In the genomic region with DNA sequence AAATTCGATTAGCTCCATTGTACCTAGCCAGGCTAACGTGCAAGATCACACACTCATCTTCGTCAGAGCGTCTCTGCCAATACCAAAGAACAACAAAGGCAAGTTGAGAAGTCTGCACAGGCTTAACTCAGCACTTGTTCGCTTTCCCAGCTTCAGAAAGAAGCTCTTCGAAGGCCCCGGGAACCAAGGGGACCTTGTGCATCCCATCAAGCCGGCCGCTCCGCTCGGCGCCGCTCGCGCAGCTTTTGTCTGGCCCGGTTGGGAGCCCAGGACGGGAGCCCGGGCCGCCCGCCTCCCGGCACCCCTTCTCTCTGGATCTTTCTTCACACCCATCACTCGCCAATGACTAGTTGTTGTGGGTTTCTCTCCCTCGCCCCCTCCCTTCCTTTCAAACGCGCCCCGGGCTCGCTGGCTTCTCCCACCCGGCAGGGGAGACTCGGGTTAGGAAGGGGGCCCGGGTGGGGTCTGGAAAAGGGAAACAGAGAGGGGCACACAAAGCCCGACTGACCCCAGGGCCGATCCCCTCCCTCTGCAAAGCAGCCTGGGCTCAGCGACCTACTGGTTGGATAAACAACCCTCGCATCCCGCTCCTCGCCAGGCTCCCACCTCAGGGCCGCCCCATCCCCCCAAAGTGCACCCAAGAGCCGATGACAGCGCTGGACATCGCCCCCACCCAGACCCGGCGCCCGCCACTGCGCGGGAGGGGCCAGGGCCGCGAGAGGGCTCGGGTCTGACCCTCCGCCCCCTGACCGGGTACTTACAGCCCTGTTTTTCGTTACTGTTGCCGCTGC, we compare ENCODE assay signal across 8 cellular contexts. TPM values are rescaled to one million over a fixed set of nuclear protein-coding genes. Genes with fewer than 3 reads are reported as not detected.
DNase-seq lines count a peak whose midpoint lies in the region; ATAC-seq and TF ChIP-seq lines count a peak whose summit lies in the region.

No MANE protein-coding gene starts in this region.

- H4K20me1 ChIP-seq in HCT116 (ENCODE audit: insufficient read depth), result no peaks in the 10 kb centered on the region

- TF ChIP-seq CTCF in GM12865 (IDR thresholded peaks at IDR 0.05; ENCODE audit: insufficient read depth, low read depth, low read length, missing control alignments), result no peak
- TF ChIP-seq CTCF in HCT116 (IDR thresholded peaks at IDR 0.05 in 2 of 3, conservative IDR thresholded peaks at IDR 0.05 in 1 of 3; ENCODE audit: borderline replicate concordance in 1 of 3, insufficient read depth in 1 of 3, low read depth in 2 of 3, low read length in 2 of 3), result no peak

- DNase-seq in GM12865 (ENCODE audit: low read depth), result peak; percentile 68
- no peak for DNase-seq in HCT116 (ENCODE audit: low read depth, low spot score)
- peak; percentile 70 for DNase-seq in NAMALWA (ENCODE audit: low spot score)
- peak; percentile 26 for DNase-seq in activated CD4-positive, alpha-beta T cell treated with anti-CD3 and anti-CD28 coated beads for 1 hour
- DNase-seq in cerebellum (ENCODE audit: low spot score), result peak; percentile 48
- DNase-seq in left colon, result peak; percentile 34 to 75
- DNase-seq in stimulated activated CD4-positive, alpha-beta T cell treated with anti-CD3 and anti-CD28 coated beads, Interleukin-1b, Interleukin-23, amount 100 ng/mL, for 48 hours, result peak; percentile 43

- RAD21 ChIA-PET in HCT116 (lab: Charles Lee; ENCODE audit: low non-redundant PET in 1 of 2, low total read pairs in 2 of 2, uncharacterized antibody in 2 of 2, unreplicated experiment in 2 of 2), result interaction anchor here in 1 of 2 experiments (1.0 kb wide), 1 partner anchor 108 kb away, joined by 3 read pairs; no protein-coding TSS in a partner anchor

- no peaks in the 10 kb centered on the region for H3K9me3 ChIP-seq in HCT116 (ENCODE audit: control insufficient read depth in 1 of 2, insufficient read depth in 1 of 2, low read depth in 1 of 2, low read length in 2 of 2)

- no peak for TF ChIP-seq RAD21 in HCT116 (IDR thresholded peaks at IDR 0.05; ENCODE audit: low read depth)

- no peaks in the 10 kb centered on the region for H3K27me3 ChIP-seq in HCT116 (ENCODE audit: insufficient read depth, low read length)

- CTCF ChIA-PET in HCT116 (lab: Charles Lee), result no interaction called here

- peak overlapping the region; percentile 86 for H3K4me2 ChIP-seq in HCT116 (ENCODE audit: low read length)

- H3K36me3 ChIP-seq in HCT116 (ENCODE audit: control insufficient read depth in 1 of 2, insufficient read depth in 2 of 2, low read length in 2 of 2), result no peaks in the 10 kb centered on the region

- peak overlapping the region; percentile 87 for H3K27ac ChIP-seq in HCT116 (ENCODE audit: low read depth, low read length)

- POLR2A ChIA-PET in HCT116 (lab: Charles Lee), result interaction anchor here (1.1 to 3.3 kb wide), 3 partner anchors 7 to 118 kb away, joined by 3 to 22 read pairs (median 7); a partner anchor contains a TSS

- no peak overlapping the region for H2AFZ ChIP-seq in HCT116 (ENCODE audit: low read depth, low read length, poor library complexity, severe bottlenecking)

- H3K9ac ChIP-seq in HCT116 (ENCODE audit: low read length), result peak overlapping the region; percentile 69

- H3K4me3 ChIP-seq in GM12865 (ENCODE audit: low read depth, low read length), result peak overlapping the region; percentile 96
- H3K4me3 ChIP-seq in HCT116 (replicated peaks in 1 of 2; ENCODE audit: low read depth in 1 of 2, low read length in 2 of 2), result peak overlapping the region; percentile 78 to 86

- BruUV-seq in HCT116 (replicated peaks; lab: Mats Ljungman, UMichigan), result TSS peak; percentile 77

- intact Hi-C loops in HCT116 (cut with micrococcal nuclease), result loop anchor here (1.0 kb wide), 1 partner anchor 119 kb away; a partner anchor contains a TSS
- intact Hi-C loops in left colon (cut with DNase I, micrococcal nuclease), result loop anchor here in 1 of 2 donors (10.0 kb wide), 1 partner anchor 114 kb away; a partner anchor contains a TSS

- ATAC-seq in HCT116 (peak; percentile 66), left colon (peak; percentile 46), HG03469 (IDR thresholded peaks at IDR 0.05; ENCODE audit: unreplicated experiment) (no peak)

- peaks cover 71% of the 10 kb centered on the region for H3K79me2 ChIP-seq in HCT116 (ENCODE audit: insufficient read depth, low read length)

- TF ChIP-seq POLR2A in HCT116 (IDR thresholded peaks at IDR 0.05; ENCODE audit: borderline replicate concordance, extremely low read depth, insufficient read depth, insufficient read length), result no peak

- no peaks in the 10 kb centered on the region for H3K9me2 ChIP-seq in HCT116 (ENCODE audit: insufficient read depth)

- H3K4me1 ChIP-seq in HCT116 (ENCODE audit: control insufficient read depth in 1 of 2, insufficient read depth in 2 of 2, low read length in 2 of 2), result peaks cover 6 to 19% of the 10 kb centered on the region in 2 experiments; a peak in 3 of 4 replicates

TF ChIP-seq in HCT116, 20 proteins besides CTCF, POLR2A, EP300 and RAD21:
- TF ChIP-seq EZH2 (IDR thresholded peaks at IDR 0.05) (no peak), FOSL1 (IDR thresholded peaks at IDR 0.05; ENCODE audit: low read depth) (no peak), EGR1 (IDR thresholded peaks at IDR 0.05; ENCODE audit: low read depth) (no peak), TCF7L2 (IDR thresholded peaks at IDR 0.05; ENCODE audit: borderline replicate concordance, extremely low read depth, insufficient read depth, insufficient read length) (no peak), POLR2AphosphoS5 (IDR thresholded peaks at IDR 0.05; ENCODE audit: low read depth, low read length) (no peak), ZNF274 (IDR thresholded peaks at IDR 0.05; ENCODE audit: low read depth, low read length) (no peak), ELF1 (IDR thresholded peaks at IDR 0.05; ENCODE audit: borderline replicate concordance, low read depth) (no peak), JUND (IDR thresholded peaks at IDR 0.05) (no peak), SIN3A (IDR thresholded peaks at IDR 0.05; ENCODE audit: low read depth) (no peak; the same call in 1 of the 2 replicates), SP1 (IDR thresholded peaks at IDR 0.05; ENCODE audit: low read depth) (no peak), EZH2phosphoT487 (IDR thresholded peaks at IDR 0.05; ENCODE audit: borderline replicate concordance) (no peak), CBX3 (IDR thresholded peaks at IDR 0.05; ENCODE audit: low read depth) (no peak), SRF (IDR thresholded peaks at IDR 0.05; ENCODE audit: low read depth) (no peak)
- TF ChIP-seq, protein P1, sequence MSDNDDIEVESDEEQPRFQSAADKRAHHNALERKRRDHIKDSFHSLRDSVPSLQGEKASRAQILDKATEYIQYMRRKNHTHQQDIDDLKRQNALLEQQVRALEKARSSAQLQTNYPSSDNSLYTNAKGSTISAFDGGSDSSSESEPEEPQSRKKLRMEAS (IDR thresholded peaks at IDR 0.05), result no peak
- TF ChIP-seq, protein P2, sequence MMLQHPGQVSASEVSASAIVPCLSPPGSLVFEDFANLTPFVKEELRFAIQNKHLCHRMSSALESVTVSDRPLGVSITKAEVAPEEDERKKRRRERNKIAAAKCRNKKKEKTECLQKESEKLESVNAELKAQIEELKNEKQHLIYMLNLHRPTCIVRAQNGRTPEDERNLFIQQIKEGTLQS (IDR thresholded peaks at IDR 0.05), result no peak

RNA-seq across cellular contexts. Expression of a gene that starts 0.5 kb away (rescaled TPM):
- 41.9 TPM for total RNA-seq in HCT116 (2021; ENCODE audit: unreplicated experiment)
- polyA plus RNA-seq in HCT116 (2012), result 17.0 TPM in 2 replicates
- total RNA-seq in cerebellum, result 158 TPM
- 10 to 100 TPM; 33.8 to 36.1 TPM for total RNA-seq in left colon
